8 cellular contexts compared by ENCODE assay signal in the genomic region with DNA sequence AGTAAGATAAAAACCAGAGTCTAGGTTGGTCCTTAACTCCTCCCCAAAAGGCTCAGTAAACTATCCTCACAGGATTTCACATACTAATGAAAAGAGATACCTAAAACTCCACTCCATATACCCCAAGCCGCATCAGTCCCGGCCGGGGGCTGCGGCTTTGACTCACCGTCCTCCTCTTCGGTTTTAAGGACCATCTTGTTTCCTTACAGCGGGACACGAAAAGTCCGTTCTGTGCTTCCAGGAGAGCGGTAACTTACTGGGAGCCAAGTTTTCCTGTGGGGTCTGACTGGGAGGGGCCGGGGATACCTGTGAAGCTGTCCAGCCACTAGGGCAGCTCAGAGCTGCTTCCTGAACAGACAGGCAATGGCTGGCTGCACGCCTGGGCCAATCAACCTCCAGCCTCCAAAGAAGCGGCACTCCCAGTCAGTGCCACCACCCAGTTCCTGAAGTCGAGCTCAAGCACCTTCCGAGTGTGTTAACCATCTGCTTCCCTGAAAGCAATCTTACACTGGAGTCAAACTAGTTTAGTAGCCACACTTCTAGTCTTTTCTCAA. TPM values are rescaled to one million over a fixed set of nuclear protein-coding genes. Genes with fewer than 3 reads are reported as not detected.
DNase-seq lines count a peak whose midpoint lies in the region; ATAC-seq and TF ChIP-seq lines count a peak whose summit lies in the region.

No MANE protein-coding gene starts in this region.

- H3K36me3 ChIP-seq in esophagus squamous epithelium, result peaks cover 0 to 10% (median 0%) of the 10 kb centered on the region in 3 donors
- H3K36me3 ChIP-seq in parathyroid adenoma (ENCODE audit: control insufficient read depth, insufficient read depth, low read length), result no peaks in the 10 kb centered on the region

- H3K4me1 ChIP-seq in esophagus squamous epithelium (peaks cover 38 to 75% (median 43%) of the 10 kb centered on the region in 3 donors), parathyroid adenoma (peaks cover 29% of the 10 kb centered on the region)

- peak overlapping the region; percentile 38 for H3K9ac ChIP-seq in parathyroid adenoma

- intact Hi-C loops in esophagus squamous epithelium (cut with DNase I), result no loop called here

- H3K4me2 ChIP-seq in parathyroid adenoma (ENCODE audit: low read length), result peak overlapping the region; percentile 76

- no peaks in the 10 kb centered on the region for H3K27me3 ChIP-seq in esophagus squamous epithelium
- H3K27me3 ChIP-seq in parathyroid adenoma (ENCODE audit: control insufficient read depth, insufficient read depth, low read length), result no peaks in the 10 kb centered on the region

- TF ChIP-seq CTCF in esophagus squamous epithelium (IDR thresholded peaks at IDR 0.05), result peak in 3 of 6 experiments; percentile 26 to 44 (median 27)
- no peak for TF ChIP-seq CTCF in parathyroid adenoma (IDR thresholded peaks at IDR 0.05)

- H3K27ac ChIP-seq in esophagus squamous epithelium, result peak overlapping the region; percentile 90 to 95 (median 92)
- H3K27ac ChIP-seq in parathyroid adenoma, result peak overlapping the region; percentile 80

- DNase-seq in NCI-H524 (lab: John Stamatoyannopoulos, UW), result peak; percentile 98
- peak; percentile 42 for DNase-seq in activated CD8-positive, alpha-beta memory T cell treated with anti-CD3 and anti-CD28 coated beads, Interleukin-2, amount 50 U/mL, for 4 hours
- no peak for DNase-seq in esophagus squamous epithelium (lab: John Stamatoyannopoulos, UW)
- no peak for DNase-seq in inferior parietal cortex (ENCODE audit: extremely low spot score)
- DNase-seq in pons (ENCODE audit: low spot score), result no peak

- H3K79me2 ChIP-seq in parathyroid adenoma, result peaks cover 33% of the 10 kb centered on the region

- H3K4me3 ChIP-seq in esophagus squamous epithelium, result peak overlapping the region; percentile 47 to 70 (median 59)
- H3K4me3 ChIP-seq in parathyroid adenoma (ENCODE audit: low read depth, low read length), result peak overlapping the region; percentile 79

- H2AFZ ChIP-seq in parathyroid adenoma, result peak overlapping the region; percentile 79

- TF ChIP-seq POLR2A in esophagus squamous epithelium (IDR thresholded peaks at IDR 0.05), result peak in 2 of 4 donors; percentile 42 to 73

- ATAC-seq in GM18511 (IDR thresholded peaks at IDR 0.05; ENCODE audit: unreplicated experiment), result peak; percentile 58
- peak; percentile 36 for ATAC-seq in HG03039 (IDR thresholded peaks at IDR 0.05; ENCODE audit: unreplicated experiment)

- WGBS in esophagus squamous epithelium, 2 donors, result 4 to 14% methylated on average over 4 to 15 of the region's 15 CpGs

- H3K9me3 ChIP-seq in esophagus squamous epithelium, result no peaks in the 10 kb centered on the region
- no peaks in the 10 kb centered on the region for H3K9me3 ChIP-seq in parathyroid adenoma (ENCODE audit: control insufficient read depth, low read length)

RNA-seq across cellular contexts. Expression of a gene that starts 45.5 kb away (rescaled TPM):
- total RNA-seq in esophagus squamous epithelium, result 10 to 100 TPM; 42.1 to 86.7 (median 67.5) TPM

Comparison
In these comparisons a context has a peak if more than half of its experiments do, and no peak if none do; other contexts are left out.
1. DNase-seq: peak in NCI-H524 (2 of 2) and activated CD8-positive, alpha-beta memory T cell treated with anti-CD3 and anti-CD28 coated beads, Interleukin-2, amount 50 U/mL, for 4 hours (single experiment); none in esophagus squamous epithelium (single experiment), inferior parietal cortex (single experiment) and pons (single experiment).